In genomic region chr9:5480919-5481743, GRCh38 we compare ENCODE assay signal across 2 cellular contexts.
TF ChIP-seq lines count a peak whose summit lies in the region.

No MANE protein-coding gene starts in this region.

TF ChIP-seq in HCT116, 20 proteins besides CTCF, POLR2A, EP300 and RAD21:
- TF ChIP-seq MAX (IDR thresholded peaks at IDR 0.05) (no peak), CBX3 (IDR thresholded peaks at IDR 0.05; ENCODE audit: low read depth) (no peak), SIN3A (IDR thresholded peaks at IDR 0.05; ENCODE audit: low read depth) (no peak), EGR1 (IDR thresholded peaks at IDR 0.05; ENCODE audit: low read depth) (no peak), ZBTB33 (IDR thresholded peaks at IDR 0.05; ENCODE audit: extremely low read depth, insufficient replicate concordance, low read length) (no peak), ZFX (IDR thresholded peaks at IDR 0.05) (no peak), TCF7L2 (IDR thresholded peaks at IDR 0.05; ENCODE audit: borderline replicate concordance, extremely low read depth, insufficient read depth, insufficient read length) (no peak), ELF1 (IDR thresholded peaks at IDR 0.05; ENCODE audit: borderline replicate concordance, low read depth) (no peak), CEBPB (IDR thresholded peaks at IDR 0.05; ENCODE audit: low read depth) (no peak), YY1 (IDR thresholded peaks at IDR 0.05; ENCODE audit: extremely low read depth, insufficient replicate concordance, low read depth, low read length) (no peak), SRF (IDR thresholded peaks at IDR 0.05; ENCODE audit: low read depth) (no peak), EZH2 (IDR thresholded peaks at IDR 0.05) (no peak), REST (IDR thresholded peaks at IDR 0.05; ENCODE audit: low read depth) (no peak), ATF3 (IDR thresholded peaks at IDR 0.05) (no peak), EZH2phosphoT487 (IDR thresholded peaks at IDR 0.05; ENCODE audit: borderline replicate concordance) (no peak), POLR2AphosphoS5 (IDR thresholded peaks at IDR 0.05; ENCODE audit: low read depth, low read length) (no peak), JUND (IDR thresholded peaks at IDR 0.05) (no peak), SP1 (IDR thresholded peaks at IDR 0.05; ENCODE audit: low read depth) (no peak), ZNF274 (IDR thresholded peaks at IDR 0.05; ENCODE audit: low read depth, low read length) (no peak), FOSL1 (IDR thresholded peaks at IDR 0.05; ENCODE audit: low read depth) (no peak)

TF ChIP-seq in HEK293T, 16 proteins besides CTCF, POLR2A, EP300 and RAD21:
- TF ChIP-seq FOXK2 (IDR thresholded peaks at IDR 0.05) (no peak), TARDBP (IDR thresholded peaks at IDR 0.05) (no peak), FOXM1 (IDR thresholded peaks at IDR 0.05; ENCODE audit: borderline replicate concordance) (no peak), BHLHE40 (IDR thresholded peaks at IDR 0.05; ENCODE audit: borderline replicate concordance) (no peak), LEF1 (IDR thresholded peaks at IDR 0.05; ENCODE audit: borderline replicate concordance) (no peak), SP1 (IDR thresholded peaks at IDR 0.05) (no peak), NFRKB (IDR thresholded peaks at IDR 0.05) (no peak), SUZ12 (IDR thresholded peaks at IDR 0.05) (no peak), FOXA1 (IDR thresholded peaks at IDR 0.05) (no peak), CTBP1 (IDR thresholded peaks at IDR 0.05; ENCODE audit: borderline replicate concordance) (no peak), ZNF384 (IDR thresholded peaks at IDR 0.05) (no peak), PKNOX1 (IDR thresholded peaks at IDR 0.05) (no peak), ELF4 (IDR thresholded peaks at IDR 0.05) (no peak), HDGF (IDR thresholded peaks at IDR 0.05; ENCODE audit: borderline replicate concordance) (no peak), ARNT (IDR thresholded peaks at IDR 0.05) (no peak)
